Comparison of ENCODE assay signal across 22 cellular contexts in genomic region chr2:157221394-157221988, GRCh38. TPM values are rescaled to one million over a fixed set of nuclear protein-coding genes. Genes with fewer than 3 reads are reported as not detected.
"Had no signal": no experiment of that assay in that cellular context is flagged by ENCODE, and none has a peak within 500 bp of the region (broad histone marks: within the 10 kb centered on the region; RNA-seq: fewer than 3 reads in every experiment).

No MANE protein-coding gene starts in this region.

- H3K27me3 ChIP-seq: colonic mucosa, gastroesophageal sphincter, heart left ventricle, neutrophil, right lobe of liver, upper lobe of left lung had no signal

- H3K79me2 ChIP-seq: parathyroid adenoma had no signal

- H3K4me1 ChIP-seq: colonic mucosa, gastroesophageal sphincter, heart left ventricle, parathyroid adenoma, right lobe of liver, upper lobe of left lung had no signal

- ATAC-seq: activated CD4-positive, CD25-positive, alpha-beta regulatory T cell treated with anti-CD3 and anti-CD28 coated beads, Interleukin-2, amount 50 U/mL, for 24 hours; activated naive CD8-positive, alpha-beta T cell treated with anti-CD3 and anti-CD28 coated beads, Interleukin-2, amount 50 U/mL, for 24 hours; activated T-cell treated with anti-CD3 and anti-CD28 coated beads, Interleukin-2, amount 50 U/mL, for 4 hours; gastroesophageal sphincter; heart left ventricle; left ventricle myocardium superior; naive thymus-derived CD4-positive, alpha-beta T cell; right lobe of liver; stimulated activated naive CD8-positive, alpha-beta T cell treated with anti-CD3 and anti-CD28 coated beads, Interleukin-15, amount 100 ng/mL, for 72 hours; T-cell had no signal

- DNase-seq: activated CD4-positive, alpha-beta T cell treated with anti-CD3 and anti-CD28 coated beads, Interleukin-2, amount 50 U/mL, for 1 hour; activated CD8-positive, alpha-beta memory T cell treated with anti-CD3 and anti-CD28 coated beads, Interleukin-2, amount 50 U/mL, for 4 hours; activated naive CD4-positive, alpha-beta T cell treated with anti-CD3 and anti-CD28 coated beads for 36 hours; activated naive CD8-positive, alpha-beta T cell treated with anti-CD3 and anti-CD28 coated beads, Interleukin-2, amount 50 U/mL, for 24 hours; activated T-cell treated with anti-CD3 and anti-CD28 coated beads, Interleukin-2, amount 50 U/mL, for 4 hours; anterior cingulate cortex; central memory CD4-positive, alpha-beta T cell; colonic mucosa; heart left ventricle; kidney glomerular epithelial cell; left ventricle myocardium superior; naive thymus-derived CD4-positive, alpha-beta T cell; right lobe of liver; stimulated activated CD4-positive, alpha-beta T cell treated with anti-CD3 and anti-CD28 coated beads, Interleukin-4, amount 100 ng/mL, for 1 hour; stimulated activated naive CD8-positive, alpha-beta T cell treated with anti-CD3 and anti-CD28 coated beads, Interleukin-15, amount 100 ng/mL, for 72 hours; T-cell; upper lobe of left lung had no signal

- H3K27ac ChIP-seq: colonic mucosa, gastroesophageal sphincter, heart left ventricle, neutrophil, parathyroid adenoma, right lobe of liver, upper lobe of left lung had no signal

- H3K4me2 ChIP-seq: smooth muscle cell had no signal

- H3K4me3 ChIP-seq: colonic mucosa, gastroesophageal sphincter, heart left ventricle, right lobe of liver, smooth muscle cell, upper lobe of left lung had no signal

- H2AFZ ChIP-seq: parathyroid adenoma had no signal

- H3K36me3 ChIP-seq: colonic mucosa, gastroesophageal sphincter, heart left ventricle, neutrophil, right lobe of liver, upper lobe of left lung had no signal

- H3K9me3 ChIP-seq: colonic mucosa, gastroesophageal sphincter, heart left ventricle, neutrophil, right lobe of liver, upper lobe of left lung had no signal

- H3K9ac ChIP-seq: parathyroid adenoma had no signal

RNA-seq across cellular contexts. Expression of gene GALNT5, which starts 36.0 kb away (rescaled TPM):
- total RNA-seq: activated naive CD4-positive, alpha-beta T cell treated with anti-CD3 and anti-CD28 coated beads for 36 hours; naive thymus-derived CD4-positive, alpha-beta T cell had no signal
- polyA plus RNA-seq: naive thymus-derived CD4-positive, alpha-beta T cell had no signal
